8 cellular contexts compared by ENCODE assay signal in genomic region chr10:70145166-70145665, GRCh38. TPM values are rescaled to one million over a fixed set of nuclear protein-coding genes. Genes with fewer than 3 reads are reported as not detected.
DNase-seq lines count a peak whose midpoint lies in the region; ATAC-seq and TF ChIP-seq lines count a peak whose summit lies in the region.

No MANE protein-coding gene starts in this region.

- H3K4me1 Mint-ChIP-seq in activated CD4-positive, alpha-beta T cell treated with anti-CD3 and anti-CD28 coated beads, Interleukin-2, amount 10 ng/mL, durations not matched to agents 7 days and 5 days: peaks cover 34% of the 10 kb centered on the region
- peaks cover 22% of the 10 kb centered on the region for H3K4me1 Mint-ChIP-seq in activated naive CD8-positive, alpha-beta T cell treated with anti-CD3 and anti-CD28 coated beads, Interleukin-2, amount 10 ng/mL, durations not matched to agents 7 days and 5 days

- peak overlapping the region; percentile 65 to 93 (median 87) for H3K27ac ChIP-seq in thyroid gland

- no peaks in the 10 kb centered on the region for H3K9me3 Mint-ChIP-seq in activated CD4-positive, alpha-beta T cell treated with anti-CD3 and anti-CD28 coated beads, Interleukin-2, amount 10 ng/mL, durations not matched to agents 7 days and 5 days
- H3K9me3 Mint-ChIP-seq in activated naive CD8-positive, alpha-beta T cell treated with anti-CD3 and anti-CD28 coated beads, Interleukin-2, amount 10 ng/mL, durations not matched to agents 7 days and 5 days: no peaks in the 10 kb centered on the region

- peak overlapping the region; percentile 85 for H3K4me3 Mint-ChIP-seq in activated CD4-positive, alpha-beta T cell treated with anti-CD3 and anti-CD28 coated beads, Interleukin-2, amount 10 ng/mL, durations not matched to agents 7 days and 5 days
- H3K4me3 Mint-ChIP-seq in activated naive CD8-positive, alpha-beta T cell treated with anti-CD3 and anti-CD28 coated beads, Interleukin-2, amount 10 ng/mL, durations not matched to agents 7 days and 5 days: peak overlapping the region; percentile 89

- no peaks in the 10 kb centered on the region for H3K27me3 Mint-ChIP-seq in activated CD4-positive, alpha-beta T cell treated with anti-CD3 and anti-CD28 coated beads, Interleukin-2, amount 10 ng/mL, durations not matched to agents 7 days and 5 days
- H3K27me3 Mint-ChIP-seq in activated naive CD8-positive, alpha-beta T cell treated with anti-CD3 and anti-CD28 coated beads, Interleukin-2, amount 10 ng/mL, durations not matched to agents 7 days and 5 days: no peaks in the 10 kb centered on the region

- no peak for TF ChIP-seq CTCF in thyroid gland (IDR thresholded peaks at IDR 0.05)

- H3K27me3 ChIP-seq in thyroid gland: no peaks in the 10 kb centered on the region

- 10 to 67% methylated on average over 2 to 20 of the region's 28 CpGs for WGBS in thyroid gland, 2 donors

- peak; percentile 3 for ATAC-seq in HG03108 (IDR thresholded peaks at IDR 0.05; ENCODE audit: unreplicated experiment)
- ATAC-seq in activated naive CD8-positive, alpha-beta T cell treated with anti-CD3 and anti-CD28 coated beads, Interleukin-2, amount 10 ng/mL, durations not matched to agents 7 days and 5 days (ENCODE audit: low read depth): no peak
- ATAC-seq in left colon: peak; percentile 1

- peaks cover 13 to 17% of the 10 kb centered on the region in 2 donors for H3K4me1 ChIP-seq in thyroid gland

- no peak for DNase-seq in activated CD4-positive, alpha-beta T cell treated with anti-CD3 and anti-CD28 coated beads, Interleukin-2, amount 10 ng/mL, durations not matched to agents 7 days and 5 days
- no peak for DNase-seq in activated CD4-positive, alpha-beta T cell treated with anti-CD3 and anti-CD28 coated beads for 48 hours
- no peak for DNase-seq in activated naive CD8-positive, alpha-beta T cell treated with anti-CD3 and anti-CD28 coated beads, Interleukin-2, amount 10 ng/mL, durations not matched to agents 7 days and 5 days
- DNase-seq in left colon: peak in 1 of 2 donors; percentile 39
- peak; percentile 35 for DNase-seq in thyroid gland
- no peak for DNase-seq in HuH-7 (ENCODE audit: low spot score)
- no peak for DNase-seq in AG20443 (ENCODE audit: low spot score)

- CTCF ChIA-PET in activated CD4-positive, alpha-beta T cell treated with anti-CD3 and anti-CD28 coated beads, Interleukin-2, amount 10 ng/mL, durations not matched to agents 7 days and 5 days (lab: Charles Lee): interaction anchor here (1.1 to 7.2 kb wide), 11 partner anchors 10 to 205 kb away, joined by 3 to 62 read pairs (median 16); partner anchors contain the start of genes AIFM2 and SAR1A

- H3K4me3 ChIP-seq in thyroid gland (replicated peaks in 1 of 3): peak overlapping the region; percentile 65 to 96 (median 71)

- intact Hi-C loops in left colon (cut with DNase I, micrococcal nuclease) (no loop called here), thyroid gland (cut with DNase I) (no loop called here)

- H3K9me3 ChIP-seq in thyroid gland: no peaks in the 10 kb centered on the region

- H3K36me3 Mint-ChIP-seq in activated CD4-positive, alpha-beta T cell treated with anti-CD3 and anti-CD28 coated beads, Interleukin-2, amount 10 ng/mL, durations not matched to agents 7 days and 5 days (ENCODE audit: low read depth): peaks cover 8% of the 10 kb centered on the region
- peaks cover 4% of the 10 kb centered on the region for H3K36me3 Mint-ChIP-seq in activated naive CD8-positive, alpha-beta T cell treated with anti-CD3 and anti-CD28 coated beads, Interleukin-2, amount 10 ng/mL, durations not matched to agents 7 days and 5 days

- TF ChIP-seq POLR2A in thyroid gland (IDR thresholded peaks at IDR 0.05): no peak

- peaks cover 0 to 4% of the 10 kb centered on the region in 2 donors for H3K36me3 ChIP-seq in thyroid gland

- peak overlapping the region; percentile 84 for H3K27ac Mint-ChIP-seq in activated CD4-positive, alpha-beta T cell treated with anti-CD3 and anti-CD28 coated beads, Interleukin-2, amount 10 ng/mL, durations not matched to agents 7 days and 5 days
- H3K27ac Mint-ChIP-seq in activated naive CD8-positive, alpha-beta T cell treated with anti-CD3 and anti-CD28 coated beads, Interleukin-2, amount 10 ng/mL, durations not matched to agents 7 days and 5 days: peak overlapping the region; percentile 78

- POLR2A ChIA-PET in activated CD4-positive, alpha-beta T cell treated with anti-CD3 and anti-CD28 coated beads, Interleukin-2, amount 10 ng/mL, durations not matched to agents 7 days and 5 days (lab: Charles Lee): interaction anchor here (1.8 kb wide), 1 partner anchor 25 kb away, joined by 19 read pairs; the partner anchor contains the start of gene SAR1A
- POLR2A ChIA-PET in activated naive CD8-positive, alpha-beta T cell treated with anti-CD3 and anti-CD28 coated beads, Interleukin-2, amount 10 ng/mL, durations not matched to agents 7 days and 5 days (lab: Charles Lee): interaction anchor here (0.8 to 3.5 kb wide), 8 partner anchors 10 to 261 kb away, joined by 3 to 78 read pairs (median 10); partner anchors contain the start of gene SAR1A

RNA-seq across cellular contexts. Expression of gene TYSND1, which starts 1.3 kb away (rescaled TPM):
- total RNA-seq in activated CD4-positive, alpha-beta T cell treated with anti-CD3 and anti-CD28 coated beads, Interleukin-2, amount 10 ng/mL, durations not matched to agents 7 days and 5 days: 10 to 100 TPM; 11.6 to 14.3 TPM
- 10 to 100 TPM; 18.4 to 19.0 TPM for total RNA-seq in activated naive CD8-positive, alpha-beta T cell treated with anti-CD3 and anti-CD28 coated beads, Interleukin-2, amount 10 ng/mL, durations not matched to agents 7 days and 5 days
- total RNA-seq in left colon (10 to 100 TPM; 12.5 to 20.0 TPM), thyroid gland (10 to 100 TPM; 17.1 to 31.2 (median 25.1) TPM)

RNA-seq across cellular contexts. Expression of gene AIFM2, which starts 12.6 kb away (rescaled TPM):
- 1 to 10 TPM; 2.5 to 3.3 TPM for total RNA-seq in activated CD4-positive, alpha-beta T cell treated with anti-CD3 and anti-CD28 coated beads, Interleukin-2, amount 10 ng/mL, durations not matched to agents 7 days and 5 days
- 1 to 10 TPM; 7.3 to 7.9 TPM for total RNA-seq in activated naive CD8-positive, alpha-beta T cell treated with anti-CD3 and anti-CD28 coated beads, Interleukin-2, amount 10 ng/mL, durations not matched to agents 7 days and 5 days
- total RNA-seq in left colon: 10 to 100 TPM; 21.8 to 32.4 TPM
- total RNA-seq in thyroid gland: 10 to 100 TPM; 22.0 to 38.3 (median 31.1) TPM

RNA-seq across cellular contexts. Expression of gene SAR1A, which starts 25.1 kb away (rescaled TPM):
- total RNA-seq in activated CD4-positive, alpha-beta T cell treated with anti-CD3 and anti-CD28 coated beads, Interleukin-2, amount 10 ng/mL, durations not matched to agents 7 days and 5 days: 100 to 1,000 TPM; 102 to 119 TPM
- total RNA-seq in activated naive CD8-positive, alpha-beta T cell treated with anti-CD3 and anti-CD28 coated beads, Interleukin-2, amount 10 ng/mL, durations not matched to agents 7 days and 5 days: 100 to 1,000 TPM; 131 to 134 TPM
- total RNA-seq in left colon (10 to 100 TPM; 81.4 to 92.6 TPM), thyroid gland (100 to 1,000 TPM in 3 of 4 donors, 10 to 100 TPM in 1; 99.6 to 125 (median 103) TPM)

Comparison
In these comparisons a context has a peak if more than half of its experiments do, and no peak if none do; other contexts are left out.
1. DNase-seq: peak in thyroid gland (2 of 2); none in activated CD4-positive, alpha-beta T cell treated with anti-CD3 and anti-CD28 coated beads, Interleukin-2, amount 10 ng/mL, durations not matched to agents 7 days and 5 days (single experiment), activated CD4-positive, alpha-beta T cell treated with anti-CD3 and anti-CD28 coated beads for 48 hours (single experiment), activated naive CD8-positive, alpha-beta T cell treated with anti-CD3 and anti-CD28 coated beads, Interleukin-2, amount 10 ng/mL, durations not matched to agents 7 days and 5 days (single experiment), HuH-7 (single experiment) and AG20443 (single experiment).